ENCODE assay signal across 9 cellular contexts in the genomic region with DNA sequence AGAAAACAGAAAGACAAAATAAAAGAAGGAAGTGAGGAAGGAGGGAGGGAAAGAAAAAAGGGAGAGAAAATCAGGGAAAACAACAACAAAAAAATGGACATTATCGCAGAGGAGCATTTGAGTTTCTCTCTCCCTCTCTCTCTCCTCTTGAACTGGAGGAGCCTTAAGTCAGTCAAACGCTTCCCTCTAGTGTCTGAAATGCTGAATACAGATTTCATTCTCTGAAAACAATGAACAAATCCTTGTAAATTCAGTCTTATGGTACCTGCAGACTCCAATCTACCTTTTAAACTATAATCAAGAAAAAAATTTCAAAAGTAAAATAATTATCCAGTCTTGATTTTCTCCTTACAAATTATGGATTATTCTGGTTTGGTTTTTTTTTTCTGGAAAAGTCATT.
DNase-seq lines count a peak whose midpoint lies in the region; TF ChIP-seq lines count a peak whose summit lies in the region.
"Had no signal": no experiment of that assay in that cellular context is flagged by ENCODE, and none has a peak within 500 bp of the region (broad histone marks: within the 10 kb centered on the region; RNA-seq: fewer than 3 reads in every experiment).

No MANE protein-coding gene starts in this region.

- no peaks in the 10 kb centered on the region for H3K36me3 ChIP-seq in spleen
- H3K36me3 ChIP-seq: BLaER1 treated with 17β-estradiol and CSF1 and Interleukin-3, amounts not matched to agents 10 nM and 100 nM had no signal

- no peaks in the 10 kb centered on the region for H3K36me3 Mint-ChIP-seq in T-helper 2 cell treated with Interferon-gamma antibody and Interleukin-4, amounts not matched to agents 5 μg/mL and 100 μg/mL, for 36 hours (ENCODE audit: low read depth)

- H3K4me1 ChIP-seq in spleen: peaks cover 0 to 14% (median 2%) of the 10 kb centered on the region in 6 donors

- in situ Hi-C loops in T47D (cut with HindIII; ENCODE audit: low pct_unique_long_range_greater_than_20kb, low sequenced_read_pairs): no loop called here

- peak; percentile 64 for DNase-seq in DMS53 (lab: John Stamatoyannopoulos, UW)
- no peak for DNase-seq in DMS53 treated with DMSO at 0.1 percent for 48 hours (lab: John Stamatoyannopoulos, UW; ENCODE audit: unreplicated experiment)
- no peak for DNase-seq in HFF-Myc (ENCODE audit: extremely low read depth, low read depth)
- peak; percentile 61 for DNase-seq in NCI-H2171 treated with DMSO at 0.1 percent for 48 hours (lab: John Stamatoyannopoulos, UW)
- peak; percentile 66 to 80 for DNase-seq in T47D (ENCODE audit: low read depth in 1 of 2, low spot score in 1 of 2)
- peak; percentile 58 to 75 for DNase-seq in lung microvascular endothelial cell (ENCODE audit: low read depth in 2 of 2)
- no peak for DNase-seq in spleen
- no peak for DNase-seq in T-helper 2 cell treated with Interferon-gamma antibody and Interleukin-4, amounts not matched to agents 5 μg/mL and 100 μg/mL, for 36 hours (ENCODE audit: low spot score)

- TF ChIP-seq CTCF in HFF-Myc (IDR thresholded peaks at IDR 0.05; ENCODE audit: low read depth, low read length, missing control alignments) (peak; percentile 59), spleen (IDR thresholded peaks at IDR 0.05 in 8 of 11, conservative IDR thresholded peaks at IDR 0.05 in 3 of 11) (peak in 5 of 11 experiments; percentile 23 to 48 (median 30))

- H3K4me3 Mint-ChIP-seq in T-helper 2 cell treated with Interferon-gamma antibody and Interleukin-4, amounts not matched to agents 5 μg/mL and 100 μg/mL, for 36 hours: no peak overlapping the region

- 15 to 27% (median 19%) methylated on average over 2 of the region's 2 CpGs for WGBS in spleen, 5 donors

- H3K9me3 ChIP-seq in spleen: no peaks in the 10 kb centered on the region
- H3K9me3 ChIP-seq: BLaER1 treated with 17β-estradiol and CSF1 and Interleukin-3, amounts not matched to agents 10 nM and 100 nM had no signal

- H3K4me3 ChIP-seq in HFF-Myc (replicated peaks; ENCODE audit: low read depth, low read length) (no peak overlapping the region), spleen (no peak overlapping the region)
- H3K4me3 ChIP-seq: BLaER1 treated with 17β-estradiol and CSF1 and Interleukin-3, amounts not matched to agents 10 nM and 100 nM had no signal

- no peaks in the 10 kb centered on the region for H3K9me3 Mint-ChIP-seq in T-helper 2 cell treated with Interferon-gamma antibody and Interleukin-4, amounts not matched to agents 5 μg/mL and 100 μg/mL, for 36 hours

- no peak overlapping the region for H3K27ac Mint-ChIP-seq in T-helper 2 cell treated with Interferon-gamma antibody and Interleukin-4, amounts not matched to agents 5 μg/mL and 100 μg/mL, for 36 hours

- H3K27me3 Mint-ChIP-seq in T-helper 2 cell treated with Interferon-gamma antibody and Interleukin-4, amounts not matched to agents 5 μg/mL and 100 μg/mL, for 36 hours (ENCODE audit: low read depth): no peaks in the 10 kb centered on the region

- H3K27ac ChIP-seq in spleen: no peak overlapping the region
- H3K27ac ChIP-seq: BLaER1 treated with 17β-estradiol and CSF1 and Interleukin-3, amounts not matched to agents 10 nM and 100 nM had no signal

- H3K4me1 Mint-ChIP-seq in T-helper 2 cell treated with Interferon-gamma antibody and Interleukin-4, amounts not matched to agents 5 μg/mL and 100 μg/mL, for 36 hours (ENCODE audit: low read depth): peaks cover 1% of the 10 kb centered on the region

- intact Hi-C loops in spleen (cut with DNase I; ENCODE audit: low total_unique reads): no loop called here

- H3K27me3 ChIP-seq in spleen (replicated peaks in 1 of 7): peaks cover 0 to 10% (median 0%) of the 10 kb centered on the region in 7 donors
- H3K27me3 ChIP-seq: BLaER1 treated with 17β-estradiol and CSF1 and Interleukin-3, amounts not matched to agents 10 nM and 100 nM had no signal

- TF ChIP-seq POLR2A in spleen (IDR thresholded peaks at IDR 0.05): no peak

Comparison
In these comparisons a context has a peak if more than half of its experiments do, and no peak if none do; other contexts are left out.
1. DNase-seq: peak in DMS53 (single experiment), NCI-H2171 treated with DMSO at 0.1 percent for 48 hours (single experiment), T47D (2 of 2) and lung microvascular endothelial cell (2 of 2); none in DMS53 treated with DMSO at 0.1 percent for 48 hours (single experiment), HFF-Myc (single experiment), spleen (single experiment) and T-helper 2 cell treated with Interferon-gamma antibody and Interleukin-4, amounts not matched to agents 5 μg/mL and 100 μg/mL, for 36 hours (single experiment).